ENCODE assay signal across 22 cellular contexts in the genomic region with DNA sequence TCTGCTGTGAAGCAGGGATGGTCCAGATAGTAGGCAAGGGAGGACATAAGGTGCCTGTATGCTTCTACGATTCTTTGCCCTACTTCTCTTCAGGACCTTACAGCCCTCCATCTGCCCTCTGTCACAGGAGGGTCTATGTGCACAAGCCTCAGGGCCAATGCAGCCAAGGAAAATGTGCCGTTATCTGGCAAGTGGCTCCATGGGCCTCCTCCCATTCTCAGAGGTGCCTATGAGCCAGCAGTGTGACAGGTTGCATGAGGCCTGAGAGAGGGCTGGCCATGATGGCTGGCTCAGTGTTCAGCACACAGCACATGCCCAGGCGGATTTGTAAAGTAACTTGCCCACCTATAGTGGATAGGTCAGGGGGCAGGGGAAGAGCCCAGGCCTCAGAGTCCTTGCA.
"Had no signal": no experiment of that assay in that cellular context is flagged by ENCODE, and none has a peak within 500 bp of the region (broad histone marks: within the 10 kb centered on the region; RNA-seq: fewer than 3 reads in every experiment).

No MANE protein-coding gene starts in this region.

- H3K27ac Mint-ChIP-seq: activated CD4-positive, alpha-beta T cell treated with anti-CD3 and anti-CD28 coated beads, Interleukin-2, amount 10 ng/mL, durations not matched to agents 7 days and 5 days; mesothelial cell of epicardium; nephron had no signal

- ATAC-seq: heart right ventricle, left lobe of liver, right lobe of liver, SK-N-SH treated with all-trans-retinoic acid at 6 μM for 48 hours had no signal

- H3K4me3 ChIP-seq: breast epithelium, heart right ventricle, right lobe of liver, skin epidermis, stomach, suprapubic skin, vagina had no signal

- H3K9me3 Mint-ChIP-seq: activated CD4-positive, alpha-beta T cell treated with anti-CD3 and anti-CD28 coated beads, Interleukin-2, amount 10 ng/mL, durations not matched to agents 7 days and 5 days; mesothelial cell of epicardium; nephron had no signal

- H3K27ac ChIP-seq: breast epithelium, heart right ventricle, right lobe of liver, stomach, suprapubic skin, vagina, VCaP had no signal

- H3K4me3 Mint-ChIP-seq: activated CD4-positive, alpha-beta T cell treated with anti-CD3 and anti-CD28 coated beads, Interleukin-2, amount 10 ng/mL, durations not matched to agents 7 days and 5 days; mesothelial cell of epicardium; nephron had no signal

- H3K27me3 Mint-ChIP-seq: activated CD4-positive, alpha-beta T cell treated with anti-CD3 and anti-CD28 coated beads, Interleukin-2, amount 10 ng/mL, durations not matched to agents 7 days and 5 days had no signal

- DNase-seq: activated CD4-positive, alpha-beta T cell treated with anti-CD3 and anti-CD28 coated beads, Interleukin-2, amount 10 ng/mL, durations not matched to agents 7 days and 5 days; activated CD4-positive, CD25-positive, alpha-beta regulatory T cell treated with anti-CD3 and anti-CD28 coated beads, Interleukin-2, amount 50 U/mL, for 72 hours; activated naive CD4-positive, alpha-beta T cell treated with anti-CD3 and anti-CD28 coated beads, Interleukin-2, amount 50 U/mL, for 16 hours; activated T-cell treated with anti-CD3 and anti-CD28 coated beads, Interleukin-2, amount 50 U/mL, for 1 hour; amniotic stem cell; heart right ventricle; islet precursor cell; mammary epithelial cell; nucleus accumbens; stimulated activated CD4-positive, alpha-beta T cell treated with anti-CD3 and anti-CD28 coated beads, Interleukin-1b, Interleukin-23, amount 100 ng/mL, for 48 hours; stomach; trophoblast cell had no signal

- H3K4me1 ChIP-seq: breast epithelium, right lobe of liver, suprapubic skin, vagina had no signal

- H3K9me3 ChIP-seq: breast epithelium, heart right ventricle, right lobe of liver, stomach, suprapubic skin, vagina had no signal

- H3K36me3 ChIP-seq: breast epithelium, right lobe of liver had no signal

- H3K4me1 Mint-ChIP-seq: mesothelial cell of epicardium, nephron had no signal

- H3K27me3 ChIP-seq: breast epithelium, heart right ventricle, right lobe of liver, stomach, suprapubic skin, vagina had no signal
